1 cellular context compared by ENCODE assay signal in the genomic region with DNA sequence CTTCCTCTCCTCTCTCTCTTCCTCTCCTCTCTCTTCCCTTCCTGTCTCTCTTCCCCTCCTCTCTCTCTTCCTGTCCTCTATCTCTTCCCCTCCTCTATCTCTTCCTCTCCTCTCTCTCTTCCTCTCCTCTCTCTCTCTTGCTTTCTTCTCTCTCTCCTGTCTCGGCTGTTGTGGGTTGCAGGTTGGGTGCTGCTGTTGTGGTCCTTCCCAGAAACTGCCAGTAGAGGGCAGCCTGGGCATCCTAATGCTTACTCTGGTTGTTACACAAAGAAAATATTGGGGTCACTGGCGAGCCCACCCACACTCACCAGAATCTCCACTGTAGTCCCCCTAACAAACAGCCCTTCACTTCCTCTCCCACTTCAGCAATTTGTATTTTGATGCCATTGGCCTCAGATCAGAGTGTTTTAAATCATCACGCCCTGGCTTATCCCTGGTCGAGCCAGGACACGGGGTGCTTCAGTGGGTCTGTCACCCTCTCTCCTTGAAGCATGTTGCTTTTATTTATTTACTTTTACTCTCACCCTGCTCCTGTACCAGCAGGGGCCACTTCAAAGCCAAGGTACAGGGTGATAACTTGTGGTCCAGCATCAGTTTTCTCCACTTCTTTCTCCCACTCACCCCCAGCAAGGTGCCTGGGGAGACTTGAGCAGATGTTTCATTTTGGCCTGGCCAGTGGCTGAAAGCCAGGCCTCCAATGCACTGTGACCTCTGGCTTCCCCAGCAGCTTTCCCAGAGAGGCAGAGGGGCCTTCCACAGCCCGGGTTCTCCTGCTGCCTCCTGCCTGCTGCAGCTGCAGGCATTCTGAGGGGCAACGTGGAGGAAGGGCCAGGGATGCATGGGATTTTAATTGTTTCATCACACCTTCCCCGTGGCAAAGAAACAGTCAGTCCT.
TF ChIP-seq lines count a peak whose summit lies in the region.

No MANE protein-coding gene starts in this region.

TF ChIP-seq in HEK293, 187 proteins besides CTCF, POLR2A, EP300 and RAD21 (continued from another document):
- TF ChIP-seq ZSCAN4 (tag by site-specific recombination; IDR thresholded peaks at IDR 0.05), result no peak
